Comparison of ENCODE assay signal across 23 cellular contexts in the genomic region with DNA sequence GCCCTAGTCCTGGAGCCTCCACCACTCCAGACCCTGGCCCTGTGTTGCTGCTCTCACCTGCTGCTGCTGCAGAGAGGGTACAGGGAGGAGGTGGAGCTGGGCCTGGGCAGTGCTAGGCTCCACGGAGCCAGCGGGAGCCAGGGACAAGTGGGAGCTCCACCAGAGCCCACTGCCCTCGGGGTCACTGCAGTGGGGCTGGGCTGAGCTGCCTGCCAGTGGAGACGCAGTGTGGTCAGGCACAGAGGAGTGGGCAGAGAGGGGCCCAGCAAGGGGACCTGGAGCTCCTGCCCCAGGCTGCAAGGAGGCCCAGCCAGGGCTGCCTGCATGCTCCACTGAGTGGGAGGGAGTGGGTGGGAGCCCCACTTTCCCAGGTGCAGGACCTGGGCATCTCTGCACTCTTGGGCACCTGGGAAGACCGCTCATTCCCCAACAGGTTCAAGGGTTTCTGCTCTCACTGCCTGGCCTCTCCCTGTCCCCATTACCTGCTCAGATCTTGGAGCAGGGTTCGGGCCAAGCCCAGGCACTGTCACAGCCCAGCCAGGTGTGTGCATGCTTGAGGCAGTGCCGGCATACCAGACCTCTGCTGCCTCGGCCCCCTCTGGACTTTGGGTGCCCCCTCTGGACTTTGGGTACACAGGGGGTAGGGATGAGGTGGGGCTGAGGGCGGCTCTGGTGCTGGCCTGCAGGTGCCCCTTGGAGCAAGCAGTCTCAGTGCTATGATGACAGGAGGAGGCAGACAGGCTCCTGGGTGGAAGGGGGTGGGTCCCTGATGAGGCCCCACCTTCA.
"Had no signal": no experiment of that assay in that cellular context is flagged by ENCODE, and none has a peak within 500 bp of the region (broad histone marks: within the 10 kb centered on the region; RNA-seq: fewer than 3 reads in every experiment).

No MANE protein-coding gene starts in this region.

- H3K27ac ChIP-seq: colonic mucosa, dorsolateral prefrontal cortex, esophagus muscularis mucosa, foreskin keratinocyte, gastroesophageal sphincter, heart left ventricle, hepatocyte, left ventricle myocardium inferior, lower lobe of right lung had no signal

- H3K27me3 ChIP-seq: colonic mucosa, dorsolateral prefrontal cortex, esophagus muscularis mucosa, gastroesophageal sphincter, heart left ventricle, hepatocyte had no signal

- H3K9me3 ChIP-seq: colonic mucosa, esophagus muscularis mucosa, gastroesophageal sphincter, heart left ventricle, left ventricle myocardium inferior, lower lobe of right lung, mucosa of descending colon had no signal

- H3K27ac Mint-ChIP-seq: immature natural killer cell, mesothelial cell of epicardium had no signal

- H3K4me1 ChIP-seq: colonic mucosa, esophagus muscularis mucosa, foreskin keratinocyte, gastroesophageal sphincter, left ventricle myocardium inferior, lower lobe of right lung had no signal

- ATAC-seq: foreskin keratinocyte, gastroesophageal sphincter, left colon, left lobe of liver, mucosa of descending colon had no signal

- H3K79me2 ChIP-seq: hepatocyte had no signal

- FAIRE-seq: endothelial cell of umbilical vein, frontal cortex, kidney had no signal

- H3K4me1 Mint-ChIP-seq: mesothelial cell of epicardium had no signal

- H2AFZ ChIP-seq: hepatocyte had no signal

- DNase-seq: colonic mucosa; dermis blood vessel endothelial cell; dorsolateral prefrontal cortex; effector CD4-positive, alpha-beta T cell; effector memory CD4-positive, alpha-beta T cell; heart left ventricle; hypothalamus; immature natural killer cell; kidney; kidney glomerular epithelial cell; left colon; left ventricle myocardium inferior; lower lobe of right lung; mesenchymal stem cell; mucosa of descending colon had no signal

- H3K36me3 ChIP-seq: colonic mucosa, esophagus muscularis mucosa, gastroesophageal sphincter, heart left ventricle, left ventricle myocardium inferior, lower lobe of right lung had no signal

- H3K4me3 ChIP-seq: colonic mucosa, dorsolateral prefrontal cortex, esophagus muscularis mucosa, gastroesophageal sphincter, heart left ventricle, hepatocyte, left ventricle myocardium inferior, lower lobe of right lung, mucosa of descending colon had no signal

- H3K4me2 ChIP-seq: hepatocyte had no signal

- H3K4me3 Mint-ChIP-seq: immature natural killer cell, mesothelial cell of epicardium had no signal
